Comparison of ENCODE assay signal across 10 cellular contexts in genomic region chr7:16739863-16740622, GRCh38. TPM values are rescaled to one million over a fixed set of nuclear protein-coding genes. Genes with fewer than 3 reads are reported as not detected.
DNase-seq lines count a peak whose midpoint lies in the region; ATAC-seq and TF ChIP-seq lines count a peak whose summit lies in the region.
"Had no signal": no experiment of that assay in that cellular context is flagged by ENCODE, and none has a peak within 500 bp of the region (broad histone marks: within the 10 kb centered on the region; RNA-seq: fewer than 3 reads in every experiment).

No MANE protein-coding gene starts in this region.

- peak; percentile 97 for ATAC-seq in PC-3
- no peak for ATAC-seq in CD8-positive, alpha-beta T cell

- no peak overlapping the region for H3K4me3 Mint-ChIP-seq in CD8-positive, alpha-beta T cell

- H3K4me1 ChIP-seq in PC-3 (ENCODE audit: insufficient read depth, low read length): peaks cover 41% of the 10 kb centered on the region
- no peaks in the 10 kb centered on the region for H3K4me1 ChIP-seq in CD8-positive, alpha-beta T cell (ENCODE audit: insufficient read depth, low read length)

- no peak overlapping the region for H3K27ac Mint-ChIP-seq in CD8-positive, alpha-beta T cell

- POLR2A ChIA-PET in PC-3 (lab: Charles Lee; ENCODE audit: unreplicated experiment): interaction anchor here (0.6 kb wide), 1 partner anchor 141 kb away, joined by 6 read pairs; no protein-coding TSS in a partner anchor
- POLR2A ChIA-PET in CD8-positive, alpha-beta T cell (lab: Charles Lee): no interaction called here

- H3K27ac ChIP-seq in PC-3 (ENCODE audit: low read length): peak overlapping the region; percentile 65
- no peak overlapping the region for H3K27ac ChIP-seq in CD8-positive, alpha-beta T cell (ENCODE audit: low read depth, low read length)

- H3K36me3 Mint-ChIP-seq in CD8-positive, alpha-beta T cell: no peaks in the 10 kb centered on the region

- H3K36me3 ChIP-seq in PC-3 (ENCODE audit: low read depth, low read length): no peaks in the 10 kb centered on the region
- no peaks in the 10 kb centered on the region for H3K36me3 ChIP-seq in CD8-positive, alpha-beta T cell (ENCODE audit: insufficient read depth, low read length)

- no TSS peak for BruUV-seq in PC-3 (replicated peaks; lab: Mats Ljungman, UMichigan)

- CTCF ChIA-PET in PC-3 (lab: Charles Lee): interaction anchor here (0.8 kb wide), 1 partner anchor 61 kb away, joined by 3 read pairs; no protein-coding TSS in a partner anchor
- CTCF ChIA-PET in CD8-positive, alpha-beta T cell (lab: Charles Lee): no interaction called here

- no peak overlapping the region for H2AFZ ChIP-seq in PC-3 (ENCODE audit: low read length)

- intact Hi-C loops in PC-3 (cut with micrococcal nuclease): loop anchor here (1.0 kb wide), 1 partner anchor 13 kb away; the partner anchor contains the start of gene TSPAN13
- intact Hi-C loops in CD8-positive, alpha-beta T cell (cut with DNase I, micrococcal nuclease): no loop called here

- TF ChIP-seq CTCF in PC-3 (conservative IDR thresholded peaks at IDR 0.05; ENCODE audit: low read depth, low read length): no peak
- TF ChIP-seq CTCF in fibroblast of pulmonary artery (IDR thresholded peaks at IDR 0.05; ENCODE audit: low read length, missing control alignments): no peak
- TF ChIP-seq CTCF in CD8-positive, alpha-beta T cell (IDR thresholded peaks at IDR 0.05): no peak

- no peaks in the 10 kb centered on the region for H3K9me2 ChIP-seq in PC-3 (replicated peaks; ENCODE audit: low read length)

- H3K9me3 ChIP-seq in PC-3 (ENCODE audit: low read length): no peaks in the 10 kb centered on the region
- no peaks in the 10 kb centered on the region for H3K9me3 ChIP-seq in CD8-positive, alpha-beta T cell (ENCODE audit: low read length)

- no peaks in the 10 kb centered on the region for H3F3A ChIP-seq in PC-3 (ENCODE audit: low read length, unreplicated experiment)

- H4K20me1 ChIP-seq in PC-3 (ENCODE audit: low read length): no peaks in the 10 kb centered on the region

- no peaks in the 10 kb centered on the region for H3K27me3 Mint-ChIP-seq in CD8-positive, alpha-beta T cell (ENCODE audit: low read depth)

- no peaks in the 10 kb centered on the region for H3K4me1 Mint-ChIP-seq in CD8-positive, alpha-beta T cell (ENCODE audit: low read depth)

- no peak overlapping the region for H3K9ac ChIP-seq in PC-3 (ENCODE audit: low read length)

- DNase-seq in GM04504 (ENCODE audit: low read depth): peak; percentile 97
- peak; percentile 92 for DNase-seq in PC-3
- DNase-seq in fibroblast of pulmonary artery (ENCODE audit: low read depth): peak; percentile 98
- peak; percentile 60 for DNase-seq in pulmonary artery endothelial cell (ENCODE audit: low read depth, low spot score)
- no peak for DNase-seq in NCI-H1436 treated with DMSO at 0.1 percent for 48 hours (lab: John Stamatoyannopoulos, UW)
- DNase-seq in CD8-positive, alpha-beta T cell: no peak
- no peak for DNase-seq in nucleus accumbens (lab: John Stamatoyannopoulos, UW)
- DNase-seq in SK-N-DZ (ENCODE audit: low spot score): no peak
- DNase-seq: activated CD4-positive, CD25-positive, alpha-beta regulatory T cell; hippocampal formation had no signal

- peak overlapping the region; percentile 37 for H3K4me2 ChIP-seq in PC-3 (ENCODE audit: low read length)

- H3K4me3 ChIP-seq in PC-3 (ENCODE audit: low read length): no peak overlapping the region
- no peak overlapping the region for H3K4me3 ChIP-seq in fibroblast of pulmonary artery (replicated peaks; ENCODE audit: low read depth, low read length)
- H3K4me3 ChIP-seq in CD8-positive, alpha-beta T cell (ENCODE audit: low read depth, low read length): no peak overlapping the region

- no peaks in the 10 kb centered on the region for H3K27me3 ChIP-seq in PC-3 (ENCODE audit: low read length)
- no peaks in the 10 kb centered on the region for H3K27me3 ChIP-seq in CD8-positive, alpha-beta T cell (ENCODE audit: insufficient read depth, low read length)

- H3K79me2 ChIP-seq in PC-3 (ENCODE audit: low read length): no peaks in the 10 kb centered on the region

- no peaks in the 10 kb centered on the region for H3K9me3 Mint-ChIP-seq in CD8-positive, alpha-beta T cell

RNA-seq across cellular contexts. Expression of gene TSPAN13, which starts 13.5 kb away (rescaled TPM):
- total RNA-seq in PC-3 (2014; rRNA removed) (27.6 and 34.9 TPM in 2 replicates), pulmonary artery endothelial cell (19.4 and 24.6 TPM in 2 replicates)
- under 1 TPM; 0.49 to 0.69 TPM for total RNA-seq in CD8-positive, alpha-beta T cell
- polyA plus RNA-seq in SK-N-DZ (2014; cell fraction: cytosol; rRNA removed): 38.4 and 42.4 TPM in 2 replicates
- 16.9 and 20.2 TPM in 2 replicates for polyA plus RNA-seq in SK-N-DZ (2014; cell fraction: nucleus; rRNA removed)

Comparison
In these comparisons a context has a peak if more than half of its experiments do, and no peak if none do; other contexts are left out.
1. DNase-seq: peak in GM04504 (single experiment), PC-3 (single experiment), fibroblast of pulmonary artery (single experiment) and pulmonary artery endothelial cell (single experiment); none in NCI-H1436 treated with DMSO at 0.1 percent for 48 hours (single experiment), CD8-positive, alpha-beta T cell (0 of 7), nucleus accumbens (0 of 56) and SK-N-DZ (single experiment).
2. RNA of gene TSPAN13, which starts 13.5 kb away (total RNA-seq): 27.6 to 34.9 TPM in PC-3 and 19.4 to 24.6 TPM in pulmonary artery endothelial cell; 0.49 to 0.69 TPM in CD8-positive, alpha-beta T cell; every median in the first group is over 10 times any median in the second.